14 cellular contexts compared by ENCODE assay signal in the genomic region with DNA sequence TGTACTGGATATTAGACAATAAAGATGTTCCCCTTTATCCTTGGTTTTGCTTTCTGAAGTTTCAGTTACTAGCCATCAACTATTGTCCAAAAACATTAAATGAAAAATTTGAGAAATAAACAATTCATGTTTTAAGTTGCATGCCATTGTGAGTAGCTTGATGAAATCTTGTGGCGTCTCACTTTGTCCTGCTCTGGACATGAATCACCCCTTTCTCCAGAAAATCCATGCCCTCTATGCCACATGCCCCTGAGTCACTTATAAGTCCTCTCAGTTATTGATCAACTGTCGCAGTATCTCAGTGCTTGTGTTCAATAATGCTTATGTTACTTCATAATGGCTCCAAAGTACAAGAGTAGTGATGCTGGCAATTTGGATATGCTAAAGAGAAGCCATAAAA.
DNase-seq lines count a peak whose midpoint lies in the region; ATAC-seq lines count a peak whose summit lies in the region.
"Had no signal": no experiment of that assay in that cellular context is flagged by ENCODE, and none has a peak within 500 bp of the region (broad histone marks: within the 10 kb centered on the region; RNA-seq: fewer than 3 reads in every experiment).

No MANE protein-coding gene starts in this region.

- H3K27me3 ChIP-seq in GM23248 (replicated peaks; ENCODE audit: insufficient read depth): no peaks in the 10 kb centered on the region
- no peaks in the 10 kb centered on the region for H3K27me3 ChIP-seq in adipocyte (replicated peaks; ENCODE audit: control insufficient read depth, insufficient read depth, low read length)

- no peaks in the 10 kb centered on the region for H3K9me3 ChIP-seq in GM23248 (ENCODE audit: low read depth)
- no peaks in the 10 kb centered on the region for H3K9me3 ChIP-seq in adipocyte (ENCODE audit: control insufficient read depth, low read length)

- H3K4me1 ChIP-seq in GM23248 (ENCODE audit: insufficient read depth) (peaks cover 24% of the 10 kb centered on the region), adipocyte (ENCODE audit: control insufficient read depth, insufficient read depth, low read length) (peaks cover 3% of the 10 kb centered on the region)

- peak; percentile 61 for DNase-seq in GM23248
- peak; percentile 41 for DNase-seq in adipocyte (ENCODE audit: low read depth)
- DNase-seq in fibroblast of peridontal ligament (ENCODE audit: extremely low read depth): peak; percentile 80
- DNase-seq in stromal cell of bone marrow (ENCODE audit: low read depth): peak; percentile 25
- DNase-seq in SW480 (ENCODE audit: low spot score): no peak
- no peak for DNase-seq in Right ventricle myocardium superior
- DNase-seq: AML-193, H7, KBM-7, NCI-H1105, NCI-H1694, NCI-H510A treated with DMSO at 0.1 percent for 48 hours, PC-9 had no signal

- no peaks in the 10 kb centered on the region for H3K9me2 ChIP-seq in GM23248 (ENCODE audit: insufficient read depth)

- H3K4me3 ChIP-seq in GM23248 (no peak overlapping the region), adipocyte (ENCODE audit: low read length) (no peak overlapping the region)
- H3K4me3 ChIP-seq: PC-9 had no signal

- in situ Hi-C loops in GM23248 (cut with MboI): no loop called here

- 74 to 79% methylated on average over 2 of the region's 2 CpGs for WGBS in GM23248 (ENCODE audit: low coverage in 1 of 2, low lambda C conversion rate in 2 of 2, missing lambda C conversion rate in 2 of 2), 2 experiments

- H2AFZ ChIP-seq in GM23248: no peak overlapping the region
- H2AFZ ChIP-seq: PC-9 had no signal

- H3F3A ChIP-seq in GM23248 (ENCODE audit: insufficient read depth): peaks cover 22% of the 10 kb centered on the region; the same call in 1 of the 2 replicates

- no peak overlapping the region for H3K4me2 ChIP-seq in GM23248 (ENCODE audit: unreplicated experiment)
- H3K4me2 ChIP-seq: PC-9 had no signal

- intact Hi-C loops in Right ventricle myocardium superior (cut with DNase I): no loop called here

- H3K27ac ChIP-seq in GM23248: peak overlapping the region; percentile 41
- H3K27ac ChIP-seq: PC-9 had no signal

- ATAC-seq in Right ventricle myocardium superior (ENCODE audit: poor library complexity): no peak
- no peak for ATAC-seq in HG03457 (IDR thresholded peaks at IDR 0.05; ENCODE audit: unreplicated experiment)

- H3K36me3 ChIP-seq in GM23248 (ENCODE audit: low read depth) (no peaks in the 10 kb centered on the region), adipocyte (ENCODE audit: control insufficient read depth, insufficient read depth, low read length, severe bottlenecking) (no peaks in the 10 kb centered on the region)

- H3K9ac ChIP-seq in GM23248 (no peak overlapping the region), adipocyte (ENCODE audit: low read length) (no peak overlapping the region)

- no peaks in the 10 kb centered on the region for H3K79me2 ChIP-seq in GM23248 (ENCODE audit: insufficient read depth)

- H4K20me1 ChIP-seq in GM23248 (ENCODE audit: insufficient read depth): no peaks in the 10 kb centered on the region

Comparison
In these comparisons a context has a peak if more than half of its experiments do, and no peak if none do; other contexts are left out.
1. DNase-seq: peak in GM23248 (single experiment), adipocyte (single experiment), fibroblast of peridontal ligament (single experiment) and stromal cell of bone marrow (single experiment); none in SW480 (single experiment) and Right ventricle myocardium superior (single experiment).